In genomic region chr18:56052202-56052601, GRCh38 we compare ENCODE assay signal across 28 cellular contexts.
"Had no signal": no experiment of that assay in that cellular context is flagged by ENCODE, and none has a peak within 500 bp of the region (broad histone marks: within the 10 kb centered on the region; RNA-seq: fewer than 3 reads in every experiment).

No MANE protein-coding gene starts in this region.

- DNase-seq: colonic mucosa; cortex of kidney; dermis blood vessel endothelial cell; dorsolateral prefrontal cortex; effector CD4-positive, alpha-beta T cell; effector CD8-positive, alpha-beta T cell; effector memory CD4-positive, alpha-beta T cell; effector memory CD8-positive, alpha-beta T cell; endodermal cell; erythroblast; esophagus squamous epithelium; foreskin fibroblast; foreskin keratinocyte; foreskin melanocyte; gastrocnemius medialis; glutamatergic neuron; head of caudate nucleus; heart left ventricle; heart right ventricle had no signal

- ATAC-seq: effector memory CD8-positive, alpha-beta T cell; esophagus mucosa; foreskin keratinocyte; gastrocnemius medialis; gastroesophageal sphincter; heart left ventricle; heart right ventricle had no signal

- H3K4me1 ChIP-seq: colonic mucosa, esophagus muscularis mucosa, esophagus squamous epithelium, foreskin keratinocyte, gastrocnemius medialis, gastroesophageal sphincter, heart left ventricle, heart right ventricle had no signal

- H3K27me3 ChIP-seq: colonic mucosa, dorsolateral prefrontal cortex, esophagus muscularis mucosa, esophagus squamous epithelium, foreskin keratinocyte, gastrocnemius medialis, gastroesophageal sphincter, heart left ventricle, heart right ventricle had no signal

- H3K27ac ChIP-seq: colonic mucosa, coronary artery, dorsolateral prefrontal cortex, epithelial cell of prostate, esophagus muscularis mucosa, esophagus squamous epithelium, foreskin keratinocyte, gastrocnemius medialis, gastroesophageal sphincter, heart left ventricle, heart right ventricle had no signal

- H3K4me3 ChIP-seq: colonic mucosa, coronary artery, dorsolateral prefrontal cortex, esophagus muscularis mucosa, esophagus squamous epithelium, gastrocnemius medialis, gastroesophageal sphincter, heart left ventricle, heart right ventricle had no signal

- H3K9me3 ChIP-seq: colonic mucosa, gastrocnemius medialis had no signal

- FAIRE-seq: colon, endometrium, endothelial cell of umbilical vein, frontal cortex had no signal

- H3K36me3 ChIP-seq: colonic mucosa, esophagus muscularis mucosa, esophagus squamous epithelium, gastrocnemius medialis, gastroesophageal sphincter, heart left ventricle, heart right ventricle had no signal
